26 cellular contexts compared by ENCODE assay signal in the genomic region with DNA sequence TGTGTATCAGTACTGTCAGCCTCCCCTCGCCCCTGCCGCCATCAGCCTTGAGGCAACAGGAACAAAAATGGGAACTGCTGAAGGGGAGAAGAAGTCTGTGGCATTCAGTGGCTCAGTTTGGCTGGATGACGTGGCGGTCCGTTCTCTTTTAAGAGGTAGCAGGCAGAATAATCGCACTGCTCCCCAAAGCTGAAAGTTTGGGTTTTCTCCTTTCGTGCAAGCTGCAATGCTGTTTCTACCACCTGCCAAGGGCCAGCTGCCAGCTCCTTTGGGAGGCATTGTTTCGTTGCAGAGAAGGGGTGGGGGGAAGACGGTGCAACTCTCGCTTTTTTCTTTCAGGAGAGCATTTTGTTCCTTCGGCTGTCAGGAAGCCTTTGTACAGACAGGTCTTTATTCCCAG.
DNase-seq lines count a peak whose midpoint lies in the region; ATAC-seq and TF ChIP-seq lines count a peak whose summit lies in the region.
"Had no signal": no experiment of that assay in that cellular context is flagged by ENCODE, and none has a peak within 500 bp of the region (broad histone marks: within the 10 kb centered on the region; RNA-seq: fewer than 3 reads in every experiment).

No MANE protein-coding gene starts in this region.

- no peak overlapping the region for H3K27ac Mint-ChIP-seq in CD4-positive, alpha-beta memory T cell
- H3K27ac Mint-ChIP-seq: activated naive CD8-positive, alpha-beta T cell; activated T-helper 2 cell treated with anti-CD3 and anti-CD28 coated beads, Interferon-gamma antibody, Interleukin-2, Interleukin-4, amounts not matched to agents 10 μg/mL and 5 μg/mL and 100 μg/mL, durations not matched to agents 14 hours and 24 hours and 36 hours; CD8-positive, alpha-beta memory T cell; IgD-negative memory B cell; nephron had no signal

- H3K27ac ChIP-seq in dorsolateral prefrontal cortex, result no peak overlapping the region
- no peak overlapping the region for H3K27ac ChIP-seq in CD4-positive, alpha-beta memory T cell (ENCODE audit: low read depth, low read length)
- H3K27ac ChIP-seq: body of pancreas, esophagus muscularis mucosa, GM23248, PC-9, right lobe of liver, stomach had no signal

- ATAC-seq in HG03571 (IDR thresholded peaks at IDR 0.05; ENCODE audit: unreplicated experiment), result no peak
- ATAC-seq: body of pancreas, right lobe of liver had no signal

- H3K27me3 Mint-ChIP-seq in CD4-positive, alpha-beta memory T cell, result peaks cover 0 to 6% of the 10 kb centered on the region in 2 donors
- H3K27me3 Mint-ChIP-seq: IgD-negative memory B cell had no signal

- H3K27me3 ChIP-seq in H7 (ENCODE audit: control insufficient read depth, insufficient read depth, low read length) (no peaks in the 10 kb centered on the region), dorsolateral prefrontal cortex (peaks cover 0 to 26% (median 0%) of the 10 kb centered on the region in 45 donors)
- H3K27me3 ChIP-seq in CD4-positive, alpha-beta memory T cell (ENCODE audit: insufficient read depth, low read length), result no peaks in the 10 kb centered on the region
- H3K27me3 ChIP-seq: body of pancreas, esophagus muscularis mucosa, right lobe of liver had no signal

- H3K9me3 ChIP-seq in CD4-positive, alpha-beta memory T cell (ENCODE audit: control insufficient read depth in 1 of 2, low read length in 2 of 2), result no peaks in the 10 kb centered on the region
- H3K9me3 ChIP-seq: body of pancreas, esophagus muscularis mucosa, right lobe of liver, stomach had no signal

- CTCF ChIA-PET in CD4-positive, alpha-beta memory T cell (lab: Charles Lee; ENCODE audit: partially characterized antibody), result no interaction called here

- peaks cover 0 to 3% (median 0%) of the 10 kb centered on the region in 8 donors for H3K9me3 Mint-ChIP-seq in CD4-positive, alpha-beta memory T cell
- H3K9me3 Mint-ChIP-seq: activated T-helper 2 cell treated with anti-CD3 and anti-CD28 coated beads, Interferon-gamma antibody, Interleukin-2, Interleukin-4, amounts not matched to agents 10 μg/mL and 5 μg/mL and 100 μg/mL, durations not matched to agents 14 hours and 24 hours and 36 hours; CD8-positive, alpha-beta memory T cell; nephron had no signal

- TF ChIP-seq CTCF in dorsolateral prefrontal cortex (IDR thresholded peaks at IDR 0.05 in 54 of 56, conservative IDR thresholded peaks at IDR 0.05 in 2 of 56; ENCODE audit: low read depth in 1 of 56, partially characterized antibody in 56 of 56), result no peak

- peak; percentile 41 for DNase-seq in DMS79 treated with DMSO at 0.1 percent for 48 hours (lab: John Stamatoyannopoulos, UW)
- peak; percentile 6 for DNase-seq in H7
- DNase-seq in NCI-H345 (lab: John Stamatoyannopoulos, UW), result peak; percentile 47
- DNase-seq in dorsolateral prefrontal cortex, result peak in 1 of 10 donors; percentile 29
- DNase-seq in ACHN, result no peak
- no peak for DNase-seq in epidermal melanocyte (ENCODE audit: insufficient read length, low spot score)
- no peak for DNase-seq in CD4-positive, alpha-beta memory T cell
- DNase-seq: activated CD4-positive, alpha-beta T cell treated with anti-CD3 and anti-CD28 coated beads for 4 hours; body of pancreas; CD8-positive, alpha-beta memory T cell; DND-41; effector CD8-positive, alpha-beta T cell; GM23248; islet precursor cell; NCI-H1930; PC-9; right lobe of liver; stomach; T-helper 1 cell; trophoblast cell had no signal

- no peak overlapping the region for H3K4me3 Mint-ChIP-seq in CD4-positive, alpha-beta memory T cell
- H3K4me3 Mint-ChIP-seq: activated naive CD8-positive, alpha-beta T cell; CD8-positive, alpha-beta memory T cell; IgD-negative memory B cell; nephron had no signal

- H3K36me3 Mint-ChIP-seq in CD4-positive, alpha-beta memory T cell, result no peaks in the 10 kb centered on the region
- H3K36me3 Mint-ChIP-seq: activated naive CD8-positive, alpha-beta T cell; IgD-negative memory B cell had no signal

- H3K4me1 ChIP-seq in CD4-positive, alpha-beta memory T cell (ENCODE audit: insufficient read depth, low read length), result no peaks in the 10 kb centered on the region
- H3K4me1 ChIP-seq: body of pancreas, esophagus muscularis mucosa, right lobe of liver, stomach had no signal

- in situ Hi-C loops in ACHN (cut with HindIII; ENCODE audit: low pct_ligation_motif_present, low pct_unique_long_range_greater_than_20kb, low sequenced_read_pairs), result no loop called here

- H3K36me3 ChIP-seq in H7 (replicated peaks; ENCODE audit: control insufficient read depth, insufficient read depth, low read length), result no peaks in the 10 kb centered on the region
- H3K36me3 ChIP-seq in CD4-positive, alpha-beta memory T cell (ENCODE audit: insufficient read depth, low read length), result no peaks in the 10 kb centered on the region
- H3K36me3 ChIP-seq: esophagus muscularis mucosa, right lobe of liver, stomach had no signal

- H3K4me1 Mint-ChIP-seq in CD4-positive, alpha-beta memory T cell, result no peaks in the 10 kb centered on the region
- H3K4me1 Mint-ChIP-seq: CD8-positive, alpha-beta memory T cell; IgD-negative memory B cell; nephron had no signal

- H3K4me3 ChIP-seq in H7 (ENCODE audit: insufficient read depth, low read depth, low read length) (no peak overlapping the region), dorsolateral prefrontal cortex (peak overlapping the region in 32 of 59 donors; percentile 0 to 46 (median 28))
- no peak overlapping the region for H3K4me3 ChIP-seq in CD4-positive, alpha-beta memory T cell (ENCODE audit: low read length in 2 of 2)
- H3K4me3 ChIP-seq: body of pancreas, esophagus muscularis mucosa, GM23248, PC-9, right lobe of liver, stomach had no signal

- intact Hi-C loops in dorsolateral prefrontal cortex (cut with DNase I), result no loop called here
- intact Hi-C loops in CD4-positive, alpha-beta memory T cell (cut with micrococcal nuclease), result no loop called here

- POLR2A ChIA-PET in CD4-positive, alpha-beta memory T cell (lab: Charles Lee; ENCODE audit: partially characterized antibody), result no interaction called here

Comparison
In these comparisons a context has a peak if more than half of its experiments do, and no peak if none do; other contexts are left out.
1. DNase-seq: peak in DMS79 treated with DMSO at 0.1 percent for 48 hours (single experiment), H7 (single experiment) and NCI-H345 (single experiment); none in ACHN (single experiment), epidermal melanocyte (single experiment) and CD4-positive, alpha-beta memory T cell (0 of 5).
2. H3K4me3 ChIP-seq: peak in dorsolateral prefrontal cortex (32 of 59); none in H7 (single experiment) and CD4-positive, alpha-beta memory T cell (0 of 2).